Comparison of ENCODE assay signal across 18 cellular contexts in genomic region chr2:99623613-99624012, GRCh38.
"Had no signal": no experiment of that assay in that cellular context is flagged by ENCODE, and none has a peak within 500 bp of the region (broad histone marks: within the 10 kb centered on the region; RNA-seq: fewer than 3 reads in every experiment).

No MANE protein-coding gene starts in this region.

- H3K36me3 ChIP-seq: SJCRH30 had no signal

- DNase-seq: IMR-90, Kasumi-1, KG1, MM.1S, NCI-H1092 treated with DMSO at 0.1 percent for 48 hours, NCI-H1436, NCI-H187, NCI-H2029, NCI-H2081 treated with DMSO at 0.1 percent for 48 hours, NCI-H2227 treated with DMSO at 0.1 percent for 48 hours, NCI-H524, NCI-H774, PC-3, SHP77 treated with DMSO at 0.1 percent for 48 hours, SJCRH30 had no signal

- H3K27ac ChIP-seq: RWPE1, SJCRH30 had no signal

- FAIRE-seq: HepG2 had no signal

- H3K4me1 ChIP-seq: SJCRH30 had no signal

- H3K4me3 ChIP-seq: SJCRH30 had no signal

- H3K9me3 ChIP-seq: SJCRH30 had no signal

- H3K27me3 ChIP-seq: SJCRH30 had no signal

- ATAC-seq: HepG2, Panc1, PC-3 had no signal
